ENCODE assay signal across 8 cellular contexts in genomic region chr7:141014091-141014490, GRCh38. TPM values are rescaled to one million over a fixed set of nuclear protein-coding genes. Genes with fewer than 3 reads are reported as not detected.
DNase-seq lines count a peak whose midpoint lies in the region; ATAC-seq, FAIRE-seq and TF ChIP-seq lines count a peak whose summit lies in the region.

No MANE protein-coding gene starts in this region.

- H3K36me3 Mint-ChIP-seq in brain = peaks cover 10% of the 10 kb centered on the region

- no peaks in the 10 kb centered on the region for H4K20me1 ChIP-seq in HepG2 (ENCODE audit: insufficient read depth, low read length)

- FAIRE-seq in HepG2 (lab: Jason Lieb, UNC) = no peak

- in situ Hi-C loops in HepG2 (cut with HindIII; ENCODE audit: extremely low pct_ligation_motif_present, low pct_unique_long_range_greater_than_20kb) (loop anchor here (5.0 to 25.0 kb wide), 2 partner anchors 202 to 327 kb away; partner anchors contain the start of gene NDUFB2), transverse colon (cut with MboI; ENCODE audit: low pct_ligation_motif_present in 1 of 4, low pct_unique_long_range_greater_than_20kb in 1 of 4, low sequenced_read_pairs in 3 of 4) (loop anchor here (5.0 to 25.0 kb wide), 7 partner anchors 89 to 523 kb away; partner anchors contain the start of genes NDUFB2 (in 4 of the 4) and BRAF (in 1 of the 4))

- H3K27ac ChIP-seq in AG04450 (ENCODE audit: low read depth, low read length) (peak overlapping the region; percentile 77), HepG2 (ENCODE audit: extremely low read length, insufficient read depth, low read length) (peak overlapping the region; percentile 82), transverse colon (peak overlapping the region; percentile 86 to 93 (median 90))

- H2AFZ ChIP-seq in HepG2 (ENCODE audit: low read length) = peak overlapping the region; percentile 92

- BruUV-seq in HepG2 (replicated peaks; lab: Mats Ljungman, UMichigan) = no TSS peak

- no peaks in the 10 kb centered on the region for H3K27me3 ChIP-seq in AG04450 (ENCODE audit: control insufficient read depth, insufficient read depth, low read length)
- no peaks in the 10 kb centered on the region; a peak in 1 of 5 replicates for H3K27me3 ChIP-seq in HepG2 (ENCODE audit: control insufficient read depth in 1 of 2, insufficient read depth in 2 of 2, low read length in 2 of 2)
- peaks cover 22% of the 10 kb centered on the region for H3K27me3 ChIP-seq in transverse colon

- TF ChIP-seq EP300 in HepG2 (IDR thresholded peaks at IDR 0.05; ENCODE audit: low read depth in 2 of 2, low read length in 2 of 2) (no peak), HepG2 (CRISPR knock-in tag; IDR thresholded peaks at IDR 0.05; ENCODE audit: borderline replicate concordance) (no peak), transverse colon (IDR thresholded peaks at IDR 0.05; ENCODE audit: low read depth) (no peak)

- H3K27ac Mint-ChIP-seq in brain = peak overlapping the region; percentile 99 to 100 (median 100)

- H3K9me3 Mint-ChIP-seq in brain = peaks cover 0 to 7% (median 6%) of the 10 kb centered on the region in 5 experiments

- TF ChIP-seq POLR2A in HepG2 (IDR thresholded peaks at IDR 0.05; ENCODE audit: insufficient read depth in 1 of 2, low read depth in 2 of 2, low read length in 2 of 2) (no peak), transverse colon (IDR thresholded peaks at IDR 0.05) (no peak)

- peak overlapping the region; percentile 98 to 99 (median 98) for H3K4me3 Mint-ChIP-seq in brain

- POLR2A ChIA-PET in AG04450 (lab: Yijun Ruan, JAX) = interaction anchor here (1.1 to 1.5 kb wide), 3 partner anchors 90 to 636 kb away, joined by 4 to 7 read pairs (median 4); partner anchors contain the start of genes AGK and BRAF
- POLR2A ChIA-PET in HepG2 (lab: Yijun Ruan, JAX) = interaction anchor here (1.0 to 2.4 kb wide), 8 partner anchors 10 to 537 kb away, joined by 3 to 13 read pairs (median 6); partner anchors contain the start of gene AGK

- peaks cover 10% of the 10 kb centered on the region for H3K79me2 ChIP-seq in HepG2 (ENCODE audit: insufficient read depth, low read length)

- intact Hi-C loops in HepG2 (cut with micrococcal nuclease; ENCODE audit: unreplicated experiment) (loop anchor here (5.0 to 10.0 kb wide), 3 partner anchors 92 to 497 kb away; partner anchors contain the start of gene BRAF), transverse colon (cut with DNase I; ENCODE audit: low total_unique reads) (loop anchor here (5.0 kb wide), 1 partner anchor 202 kb away; no protein-coding TSS in a partner anchor)

- TF ChIP-seq RAD21 in HepG2 (CRISPR knock-in tag; IDR thresholded peaks at IDR 0.05) = no peak

- peak overlapping the region; percentile 88 for H3K4me3 ChIP-seq in AG04450 (ENCODE audit: low read depth, low read length)
- H3K4me3 ChIP-seq in Jurkat, Clone E6-1 (ENCODE audit: low read length) = peak overlapping the region; percentile 92
- H3K4me3 ChIP-seq in HepG2 (replicated peaks in 1 of 3; ENCODE audit: insufficient read depth in 1 of 3, low read depth in 2 of 3, low read length in 3 of 3) = peak overlapping the region; percentile 84 to 88 (median 87)
- H3K4me3 ChIP-seq in transverse colon = peak overlapping the region; percentile 47 to 65 (median 58)

- CTCF ChIA-PET in AG04450 (lab: Charles Lee) = interaction anchor here (0.5 to 7.2 kb wide), 11 partner anchors 198 to 638 kb away, joined by 3 to 130 read pairs (median 5); no protein-coding TSS in a partner anchor
- CTCF ChIA-PET in HepG2 (lab: Yijun Ruan, JAX; ENCODE audit: low intra/inter-chr PET ratio, low total read pairs) = interaction anchor here (0.9 to 3.2 kb wide), 2 partner anchors 203 kb away, joined by 3 to 37 read pairs; no protein-coding TSS in a partner anchor

- DNase-seq in AG04450 (ENCODE audit: low read depth, low spot score) (no peak), HepG2 (ENCODE audit: low spot score) (no peak), transverse colon (no peak), NCI-H1436 treated with DMSO at 0.1 percent for 48 hours (lab: John Stamatoyannopoulos, UW) (no peak), activated gamma-delta T cell (lab: John Stamatoyannopoulos, UW) (no peak)
- no peak for DNase-seq in Jurkat, Clone E6-1 (ENCODE audit: low read depth, low spot score)

- peaks cover 22% of the 10 kb centered on the region for H3K27me3 Mint-ChIP-seq in brain

- H3K36me3 ChIP-seq in HepG2 (replicated peaks in 1 of 2; ENCODE audit: control insufficient read depth in 1 of 2, insufficient read depth in 2 of 2, low read length in 2 of 2) (peaks cover 0 to 11% of the 10 kb centered on the region in 2 experiments; a peak in 1 of 5 replicates), transverse colon (peaks cover 0 to 11% (median 5%) of the 10 kb centered on the region in 4 donors)

- peak overlapping the region; percentile 88 for H3K9ac ChIP-seq in HepG2 (ENCODE audit: insufficient read depth, low read depth, low read length)

- ATAC-seq in GM19023 (IDR thresholded peaks at IDR 0.05; ENCODE audit: unreplicated experiment) (peak; percentile 1), HepG2 (peak; percentile 21)

- WGBS in HepG2 (ENCODE audit: low lambda C conversion rate) = 8% methylated on average over 13 of the region's 13 CpGs
- WGBS in transverse colon (ENCODE audit: low coverage in 1 of 2), 2 donors = 5% methylated on average over 13 of the region's 13 CpGs; no CpG with 5 or more reads in 1 of the 2 donors

- TF ChIP-seq CTCF in AG04450 (IDR thresholded peaks at IDR 0.05; ENCODE audit: low read depth, low read length) = no peak
- TF ChIP-seq CTCF in brain (conservative IDR thresholded peaks at IDR 0.05) = no peak
- no peak for TF ChIP-seq CTCF in HepG2 (CRISPR knock-in tag; IDR thresholded peaks at IDR 0.05)
- no peak for TF ChIP-seq CTCF in transverse colon (IDR thresholded peaks at IDR 0.05)

- no peaks in the 10 kb centered on the region for H3K9me3 ChIP-seq in AG04450 (ENCODE audit: control insufficient read depth, insufficient read depth, low read length)
- H3K9me3 ChIP-seq in HepG2 (ENCODE audit: low read length) = peaks cover 5% of the 10 kb centered on the region; the same call in 1 of the 2 replicates
- H3K9me3 ChIP-seq in transverse colon = no peaks in the 10 kb centered on the region

- H3K4me1 Mint-ChIP-seq in brain = peaks cover 38% of the 10 kb centered on the region

- H3K4me1 ChIP-seq in HepG2 (ENCODE audit: insufficient read depth, low read length) (peaks cover 30% of the 10 kb centered on the region), transverse colon (peaks cover 3 to 34% (median 17%) of the 10 kb centered on the region in 4 donors)

- H3K4me2 ChIP-seq in HepG2 (ENCODE audit: low read depth, low read length) = peak overlapping the region; percentile 92

RNA-seq across cellular contexts. Expression of gene MRPS33, which starts 0.7 kb away (rescaled TPM):
- polyA plus RNA-seq in AG04450 (2011; rRNA removed) = 80.1 and 99.2 TPM in 2 replicates
- 13.9 TPM in 2 replicates for polyA minus RNA-seq in AG04450 (2011; rRNA and poly(A)+ RNA removed)
- 120 TPM for polyA plus RNA-seq in Jurkat, Clone E6-1 (2012; ENCODE audit: insufficient read depth, insufficient read length)
- polyA plus RNA-seq in brain (ENCODE audit: insufficient read depth, low read depth, low replicate concordance) = 80.0 TPM
- 91.0 and 120 TPM in 2 replicates for total RNA-seq in HepG2 (2016; rRNA removed; fragmentation: Illumina TruSeq; extraction: Trizol)
- total RNA-seq in HepG2 (2016; cell fraction: cytosol; rRNA removed; fragmentation: Illumina TruSeq; extraction: Trizol; ENCODE audit: low read depth) = 60.7 and 64.6 TPM in 2 replicates
- 100 and 135 TPM in 2 replicates for total RNA-seq in HepG2 (2016; cell fraction: insoluble cytoplasmic fraction; rRNA removed; fragmentation: Illumina TruSeq; extraction: Trizol)
- total RNA-seq in HepG2 (2016; cell fraction: membrane; rRNA removed; fragmentation: Illumina TruSeq; extraction: Trizol) = 79.6 and 82.5 TPM in 2 replicates
- total RNA-seq in HepG2 (2016; cell fraction: nucleus; rRNA removed; fragmentation: Illumina TruSeq; extraction: Trizol) = 33.2 and 36.3 TPM in 2 replicates
- 38.3 and 50.9 TPM in 2 replicates for polyA plus RNA-seq in HepG2 (2011; rRNA removed)
- 17.9 and 20.1 TPM in 2 replicates for polyA plus RNA-seq in HepG2 (2011; cell fraction: cytosol; rRNA removed)
- 5.7 and 6.9 TPM in 2 replicates for polyA plus RNA-seq in HepG2 (2011; cell fraction: nucleus; rRNA removed)
- polyA plus RNA-seq in HepG2 (2012) = 78.8 and 104 TPM in 2 replicates
- 77.6 and 83.1 TPM in 2 replicates for polyA plus RNA-seq in HepG2 (2016; cell fraction: cytosol; fragmentation: Illumina TruSeq; extraction: Trizol; ENCODE audit: low read depth)
- polyA plus RNA-seq in HepG2 (2016; cell fraction: insoluble cytoplasmic fraction; fragmentation: Illumina TruSeq; extraction: Trizol; ENCODE audit: low read depth) = 127 and 141 TPM in 2 replicates
- 82.8 and 92.8 TPM in 2 replicates for polyA plus RNA-seq in HepG2 (2016; cell fraction: membrane; fragmentation: Illumina TruSeq; extraction: Trizol; ENCODE audit: low read depth)
- 56.1 and 57.3 TPM in 2 replicates for polyA plus RNA-seq in HepG2 (2016; cell fraction: nucleus; fragmentation: Illumina TruSeq; extraction: Trizol; ENCODE audit: insufficient read depth, low read depth)
- 10.4 and 14.1 TPM in 2 replicates for polyA minus RNA-seq in HepG2 (2011; rRNA and poly(A)+ RNA removed; ENCODE audit: low replicate concordance)
- polyA minus RNA-seq in HepG2 (2011; cell fraction: cytosol; rRNA and poly(A)+ RNA removed) = 12.2 and 13.7 TPM in 2 replicates
- 4.6 and 13.4 TPM in 2 replicates for polyA minus RNA-seq in HepG2 (2011; cell fraction: nucleus; rRNA and poly(A)+ RNA removed)
- total RNA-seq in transverse colon = 10 to 100 TPM in 2 of 4 donors, under 1 TPM in 2; 0.60 to 37.1 (median 12.0) TPM

RNA-seq across cellular contexts. Expression of gene TMEM178B, which starts 59.8 kb away (rescaled TPM):
- polyA plus RNA-seq in AG04450 (2011; rRNA removed) (0.01 TPM in 2 replicates), brain (ENCODE audit: insufficient read depth, low read depth, low replicate concordance) (24.3 TPM), HepG2 (2011; rRNA removed) (0.01 TPM in 2 replicates)
- polyA minus RNA-seq in AG04450 (2011; rRNA and poly(A)+ RNA removed) = 0.04 and 0.05 TPM in 2 replicates
- 0.11 TPM for polyA plus RNA-seq in Jurkat, Clone E6-1 (2012; ENCODE audit: insufficient read depth, insufficient read length)
- total RNA-seq in HepG2 (2016; rRNA removed; fragmentation: Illumina TruSeq; extraction: Trizol) (0.02 TPM in 1 of 2 replicates, not detected in the other), transverse colon (under 1 TPM; 0.32 to 0.82 (median 0.39) TPM)
- total RNA-seq in HepG2 (2016; cell fraction: cytosol; rRNA removed; fragmentation: Illumina TruSeq; extraction: Trizol; ENCODE audit: low read depth) = not detected in 2 replicates
- total RNA-seq in HepG2 (2016; cell fraction: insoluble cytoplasmic fraction; rRNA removed; fragmentation: Illumina TruSeq; extraction: Trizol) = not detected in 2 replicates
- total RNA-seq in HepG2 (2016; cell fraction: membrane; rRNA removed; fragmentation: Illumina TruSeq; extraction: Trizol) = not detected in 2 replicates
- total RNA-seq in HepG2 (2016; cell fraction: nucleus; rRNA removed; fragmentation: Illumina TruSeq; extraction: Trizol) = not detected in 2 replicates
- polyA plus RNA-seq in HepG2 (2011; cell fraction: cytosol; rRNA removed) = 0.01 TPM in 1 of 2 replicates, not detected in the other
- 0.02 and 0.03 TPM in 2 replicates for polyA plus RNA-seq in HepG2 (2011; cell fraction: nucleus; rRNA removed)
- 0.01 TPM in 1 of 2 replicates, not detected in the other for polyA plus RNA-seq in HepG2 (2012)
- polyA plus RNA-seq in HepG2 (2016; cell fraction: cytosol; fragmentation: Illumina TruSeq; extraction: Trizol; ENCODE audit: low read depth) = not detected in 2 replicates
- polyA plus RNA-seq in HepG2 (2016; cell fraction: insoluble cytoplasmic fraction; fragmentation: Illumina TruSeq; extraction: Trizol; ENCODE audit: low read depth) = not detected in 2 replicates
- polyA plus RNA-seq in HepG2 (2016; cell fraction: membrane; fragmentation: Illumina TruSeq; extraction: Trizol; ENCODE audit: low read depth) = not detected in 2 replicates
- not detected in 2 replicates for polyA plus RNA-seq in HepG2 (2016; cell fraction: nucleus; fragmentation: Illumina TruSeq; extraction: Trizol; ENCODE audit: insufficient read depth, low read depth)
- 0.02 and 0.06 TPM in 2 replicates for polyA minus RNA-seq in HepG2 (2011; rRNA and poly(A)+ RNA removed; ENCODE audit: low replicate concordance)
- not detected in 2 replicates for polyA minus RNA-seq in HepG2 (2011; cell fraction: cytosol; rRNA and poly(A)+ RNA removed)
- under 0.01 and 0.12 TPM in 2 replicates for polyA minus RNA-seq in HepG2 (2011; cell fraction: nucleus; rRNA and poly(A)+ RNA removed)

Comparison
In these comparisons a context has a peak if more than half of its experiments do, and no peak if none do; other contexts are left out.
1. RNA of gene TMEM178B, which starts 59.8 kb away (polyA plus RNA-seq): 24.3 TPM in brain (single experiment); 0.01 to 0.03 TPM in HepG2 and 0.01 TPM in AG04450; every median in the first group is over 10 times any median in the second.
2. Peak in every context shown above with its lines, with median percentiles within 50 percentile points of each other: H3K27ac ChIP-seq and H3K4me3 ChIP-seq.